In the genomic region with DNA sequence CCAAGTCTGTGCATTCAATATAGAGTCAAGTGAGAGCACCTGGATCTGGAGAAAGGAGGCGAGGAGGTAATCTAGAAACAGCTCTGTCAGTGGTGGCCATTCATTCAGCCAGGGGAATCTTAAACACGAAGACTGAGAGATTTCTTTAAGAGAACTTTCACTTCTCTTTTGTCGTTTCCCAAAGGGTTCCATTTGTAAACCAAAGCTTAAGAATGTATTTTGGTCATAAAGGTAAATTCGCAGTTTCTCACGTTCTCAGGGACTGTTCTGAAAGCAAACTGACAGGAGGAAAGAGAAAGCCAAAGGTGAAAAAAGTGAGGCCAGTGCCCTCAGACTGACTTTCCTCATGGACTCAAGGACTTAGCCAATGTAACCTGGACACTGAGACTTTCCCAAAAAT, we compare ENCODE assay signal across 10 cellular contexts.
A peak's percentile ranks its signal among the peaks of the same experiment; 100 is the strongest.
DNase-seq lines count a peak whose midpoint lies in the region; ATAC-seq, FAIRE-seq and TF ChIP-seq lines count a peak whose summit lies in the region.
"Had no signal": no experiment of that assay in that cellular context is flagged by ENCODE, and none has a peak within 500 bp of the region (broad histone marks: within the 10 kb centered on the region; RNA-seq: fewer than 3 reads in every experiment).

No MANE protein-coding gene starts in this region.

- H3K36me3 ChIP-seq in BLaER1 treated with 17β-estradiol and CSF1 and Interleukin-3, amounts not matched to agents 10 nM and 100 nM: no peaks in the 10 kb centered on the region
- H3K36me3 ChIP-seq in gastroesophageal sphincter: no peaks in the 10 kb centered on the region

- no peaks in the 10 kb centered on the region for H3K27me3 ChIP-seq in BLaER1 treated with 17β-estradiol and CSF1 and Interleukin-3, amounts not matched to agents 10 nM and 100 nM
- H3K27me3 ChIP-seq in gastroesophageal sphincter: no peaks in the 10 kb centered on the region

- ATAC-seq in GM19324 (IDR thresholded peaks at IDR 0.05; ENCODE audit: low FRiP score, unreplicated experiment) (peak; percentile 86), HG02678 (IDR thresholded peaks at IDR 0.05; ENCODE audit: unreplicated experiment) (peak; percentile 87), HG03442 (IDR thresholded peaks at IDR 0.05; ENCODE audit: unreplicated experiment) (peak; percentile 73), gastroesophageal sphincter (no peak)
- ATAC-seq: activated T-cell treated with anti-CD3 and anti-CD28 coated beads, Interleukin-2, amount 50 U/mL, for 72 hours had no signal

- H4K20me1 ChIP-seq in BLaER1 treated with 17β-estradiol and CSF1 and Interleukin-3, amounts not matched to agents 10 nM and 100 nM: no peaks in the 10 kb centered on the region

- H3K4me1 ChIP-seq in BLaER1 treated with 17β-estradiol and CSF1 and Interleukin-3, amounts not matched to agents 10 nM and 100 nM: peaks cover 0 to 25% (median 11%) of the 10 kb centered on the region in 10 experiments; a peak in 10 of 20 replicates
- H3K4me1 ChIP-seq in gastroesophageal sphincter: no peaks in the 10 kb centered on the region

- TF ChIP-seq POLR2A in gastroesophageal sphincter (IDR thresholded peaks at IDR 0.05): no peak

- TF ChIP-seq CTCF in gastroesophageal sphincter (IDR thresholded peaks at IDR 0.05): no peak

- H3K9ac ChIP-seq in BLaER1 treated with 17β-estradiol and CSF1 and Interleukin-3, amounts not matched to agents 10 nM and 100 nM: no peak overlapping the region

- H3K4me2 ChIP-seq in BLaER1 treated with 17β-estradiol and CSF1 and Interleukin-3, amounts not matched to agents 10 nM and 100 nM: peak overlapping the region in 9 of 11 experiments; percentile 6 to 52 (median 31); a peak in 11 of 22 replicates

- H3K9me3 ChIP-seq in BLaER1 treated with 17β-estradiol and CSF1 and Interleukin-3, amounts not matched to agents 10 nM and 100 nM (replicated peaks in 1 of 11): no peaks in the 10 kb centered on the region
- no peaks in the 10 kb centered on the region for H3K9me3 ChIP-seq in gastroesophageal sphincter

- no peak for TF ChIP-seq EP300 in gastroesophageal sphincter (IDR thresholded peaks at IDR 0.05)

- no peak for FAIRE-seq in HTR-8/SVneo (lab: Jason Lieb, UNC)

- H3K27ac ChIP-seq in BLaER1 treated with 17β-estradiol and CSF1 and Interleukin-3, amounts not matched to agents 10 nM and 100 nM: no peak overlapping the region
- H3K27ac ChIP-seq in gastroesophageal sphincter: no peak overlapping the region

- no peak overlapping the region for H3K4me3 ChIP-seq in BLaER1 treated with 17β-estradiol and CSF1 and Interleukin-3, amounts not matched to agents 10 nM and 100 nM
- H3K4me3 ChIP-seq in gastroesophageal sphincter: no peak overlapping the region

- no peak for DNase-seq in HTR-8/SVneo (ENCODE audit: insufficient read length, low spot score)
- no peak for DNase-seq in MV-4-11 (lab: John Stamatoyannopoulos, UW)
- no peak for DNase-seq in anterior cingulate cortex (lab: John Stamatoyannopoulos, UW)
- DNase-seq: activated T-cell treated with anti-CD3 and anti-CD28 coated beads, Interleukin-2, amount 50 U/mL, for 72 hours; NCI-H1436 treated with DMSO at 0.1 percent for 48 hours had no signal

- WGBS in gastroesophageal sphincter (ENCODE audit: low coverage in 1 of 2), 2 donors: 73 to 95% methylated on average over 4 to 5 of the region's 5 CpGs
